ENCODE assay signal across 22 cellular contexts in the genomic region with DNA sequence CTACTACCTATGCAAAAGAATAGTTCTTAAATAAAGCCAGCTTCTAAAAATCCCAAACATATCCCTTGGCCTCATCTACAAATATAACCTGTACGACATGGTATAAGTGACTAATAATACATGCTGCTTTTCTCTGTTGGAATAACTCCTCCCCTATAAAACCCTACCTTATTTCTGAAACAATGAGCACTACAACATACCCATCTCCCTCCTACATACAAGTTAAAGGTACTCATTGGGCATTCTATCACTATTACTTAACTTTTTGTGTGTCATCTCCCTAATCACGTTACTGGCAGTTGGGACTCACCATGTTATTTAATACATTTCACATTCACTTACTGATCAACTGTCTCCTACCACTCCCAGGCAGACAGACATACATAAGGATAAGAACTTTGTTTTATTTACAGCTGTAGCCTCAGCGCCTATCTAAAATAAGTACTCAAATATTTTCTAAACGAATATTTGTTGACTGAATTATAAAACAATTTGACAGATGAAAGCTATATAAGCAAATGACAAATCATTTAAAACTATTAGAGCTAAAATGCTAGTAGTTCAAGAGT. TPM values are rescaled to one million over a fixed set of nuclear protein-coding genes. Genes with fewer than 3 reads are reported as not detected.
A peak's percentile ranks its signal among the peaks of the same experiment; 100 is the strongest.
DNase-seq lines count a peak whose midpoint lies in the region; FAIRE-seq and TF ChIP-seq lines count a peak whose summit lies in the region.
"Had no signal": no experiment of that assay in that cellular context is flagged by ENCODE, and none has a peak within 500 bp of the region (broad histone marks: within the 10 kb centered on the region; RNA-seq: fewer than 3 reads in every experiment).

No MANE protein-coding gene starts in this region.

- H3K9ac ChIP-seq in mammary epithelial cell (ENCODE audit: insufficient read depth, low read length) (no peak overlapping the region), keratinocyte (ENCODE audit: control insufficient read depth, extremely low read depth, insufficient read depth, low read length) (no peak overlapping the region), smooth muscle cell (ENCODE audit: low read depth) (no peak overlapping the region), SK-N-SH (no peak overlapping the region)

- no peaks in the 10 kb centered on the region for H4K20me1 ChIP-seq in mammary epithelial cell (ENCODE audit: insufficient read depth, low read length)
- no peaks in the 10 kb centered on the region for H4K20me1 ChIP-seq in keratinocyte (ENCODE audit: control insufficient read depth, extremely low read depth, insufficient read depth, low read length)
- peaks cover 71% of the 10 kb centered on the region for H4K20me1 ChIP-seq in smooth muscle cell (ENCODE audit: low read depth)
- H4K20me1 ChIP-seq in SK-N-SH (ENCODE audit: insufficient read depth) = peaks cover 23% of the 10 kb centered on the region; the same call in 1 of the 2 replicates

- H3F3A ChIP-seq in smooth muscle cell (ENCODE audit: low read depth) (no peaks in the 10 kb centered on the region), SK-N-SH (replicated peaks; ENCODE audit: insufficient read depth) (peaks cover 6% of the 10 kb centered on the region)

- TF ChIP-seq CTCF in mammary epithelial cell (conservative IDR thresholded peaks at IDR 0.05 in 1 of 2, IDR thresholded peaks at IDR 0.05 in 1 of 2; ENCODE audit: extremely low read depth in 1 of 2, insufficient read depth in 1 of 2, low read depth in 1 of 2, low read length in 2 of 2) = no peak
- no peak for TF ChIP-seq CTCF in breast epithelium (IDR thresholded peaks at IDR 0.05)
- TF ChIP-seq CTCF in keratinocyte (optimal IDR thresholded peaks at IDR 0.05 in 1 of 3, IDR thresholded peaks at IDR 0.05 in 1 of 3, conservative IDR thresholded peaks at IDR 0.05 in 1 of 3; ENCODE audit: extremely low read depth in 1 of 3, insufficient read depth in 2 of 3, low read length in 3 of 3) = no peak
- TF ChIP-seq CTCF in smooth muscle cell (IDR thresholded peaks at IDR 0.05; ENCODE audit: borderline replicate concordance, insufficient read depth, poor library complexity, severe bottlenecking) = no peak
- TF ChIP-seq CTCF in CD14-positive monocyte (IDR thresholded peaks at IDR 0.05) = no peak
- TF ChIP-seq CTCF in SK-N-SH (IDR thresholded peaks at IDR 0.05) = no peak

- H2AFZ ChIP-seq in mammary epithelial cell (ENCODE audit: low read depth, low read length) = no peak overlapping the region
- no peak overlapping the region for H2AFZ ChIP-seq in keratinocyte (ENCODE audit: control insufficient read depth, low read length)
- no peak overlapping the region for H2AFZ ChIP-seq in smooth muscle cell (ENCODE audit: low read depth)
- H2AFZ ChIP-seq in SK-N-SH (ENCODE audit: low read depth) = no peak overlapping the region

- H3K27me3 ChIP-seq in mammary epithelial cell (ENCODE audit: insufficient read depth, low read length) (no peaks in the 10 kb centered on the region), breast epithelium (no peaks in the 10 kb centered on the region), keratinocyte (ENCODE audit: control insufficient read depth, extremely low read depth, insufficient read depth, low read length) (no peaks in the 10 kb centered on the region), smooth muscle cell (ENCODE audit: low read depth) (no peaks in the 10 kb centered on the region), SK-N-SH (ENCODE audit: insufficient read depth) (no peaks in the 10 kb centered on the region)

- TF ChIP-seq EP300 in SK-N-SH (IDR thresholded peaks at IDR 0.05; ENCODE audit: borderline replicate concordance in 1 of 2, low read depth in 1 of 2, low read length in 1 of 2) = no peak

- peaks cover 11% of the 10 kb centered on the region for H3K4me1 ChIP-seq in mammary epithelial cell (ENCODE audit: insufficient read depth, low read length)
- H3K4me1 ChIP-seq in breast epithelium = peaks cover 0 to 5% of the 10 kb centered on the region in 2 donors
- H3K4me1 ChIP-seq in keratinocyte (ENCODE audit: control insufficient read depth, extremely low read depth, insufficient read depth, low read length) = peaks cover 10% of the 10 kb centered on the region
- peaks cover 16% of the 10 kb centered on the region for H3K4me1 ChIP-seq in smooth muscle cell (ENCODE audit: low read depth)
- H3K4me1 ChIP-seq in SK-N-SH (ENCODE audit: control insufficient read depth in 1 of 2, insufficient read depth in 2 of 2, low read depth in 1 of 2, low read length in 1 of 2) = peaks cover 5 to 6% of the 10 kb centered on the region in 2 experiments; a peak in 2 of 4 replicates

- H3K36me3 ChIP-seq in mammary epithelial cell (ENCODE audit: insufficient read depth, low read length) (peaks cover 28% of the 10 kb centered on the region), breast epithelium (peaks cover 4% of the 10 kb centered on the region), keratinocyte (ENCODE audit: control insufficient read depth in 2 of 2, extremely low read depth in 1 of 2, insufficient read depth in 2 of 2, low read length in 2 of 2) (peaks cover 12 to 23% of the 10 kb centered on the region in 2 experiments), smooth muscle cell (ENCODE audit: low read depth) (peaks cover 26% of the 10 kb centered on the region), SK-N-SH (replicated peaks in 1 of 2; ENCODE audit: control insufficient read depth in 1 of 2, insufficient read depth in 2 of 2, low read length in 1 of 2) (peaks cover 53 to 56% of the 10 kb centered on the region in 2 experiments)

- H3K79me2 ChIP-seq in mammary epithelial cell (ENCODE audit: insufficient read depth, low read length) = peaks cover 76% of the 10 kb centered on the region
- peaks cover 53% of the 10 kb centered on the region for H3K79me2 ChIP-seq in keratinocyte (ENCODE audit: control insufficient read depth, insufficient read depth, low read length)
- peaks cover 61% of the 10 kb centered on the region for H3K79me2 ChIP-seq in smooth muscle cell (ENCODE audit: low read depth)
- H3K79me2 ChIP-seq in SK-N-SH (ENCODE audit: insufficient read depth) = peaks cover 66% of the 10 kb centered on the region

- in situ Hi-C loops in mammary epithelial cell (cut with MboI; ENCODE audit: low sequenced_read_pairs in 2 of 2) = no loop called here

- H3K9me2 ChIP-seq in SK-N-SH = no peaks in the 10 kb centered on the region

- H3K9me3 Mint-ChIP-seq in activated T-helper 1 cell treated with anti-CD3 and anti-CD28 coated beads, Interleukin-12 subunit alpha, Interleukin-12 subunit beta, Interleukin-2, Interleukin-4 antibody, amounts not matched to agents 30 ng/mL and 10 ng/mL and 1 ng/mL, durations not matched to agents 14 hours and 24 hours and 36 hours = peaks cover 3% of the 10 kb centered on the region
- peaks cover 0 to 1% (median 0%) of the 10 kb centered on the region in 7 donors for H3K9me3 Mint-ChIP-seq in CD14-positive monocyte

- no peaks in the 10 kb centered on the region for H3K9me3 ChIP-seq in mammary epithelial cell (replicated peaks; ENCODE audit: insufficient read depth, low read length)
- H3K9me3 ChIP-seq in breast epithelium = no peaks in the 10 kb centered on the region
- H3K9me3 ChIP-seq in keratinocyte (ENCODE audit: control insufficient read depth, low read depth, low read length) = no peaks in the 10 kb centered on the region
- no peaks in the 10 kb centered on the region for H3K9me3 ChIP-seq in smooth muscle cell (replicated peaks; ENCODE audit: low read depth)
- H3K9me3 ChIP-seq in SK-N-SH = no peaks in the 10 kb centered on the region

- H3K27me3 Mint-ChIP-seq in activated T-helper 1 cell treated with anti-CD3 and anti-CD28 coated beads, Interleukin-12 subunit alpha, Interleukin-12 subunit beta, Interleukin-2, Interleukin-4 antibody, amounts not matched to agents 30 ng/mL and 10 ng/mL and 1 ng/mL, durations not matched to agents 14 hours and 24 hours and 36 hours (ENCODE audit: insufficient read depth) = no peaks in the 10 kb centered on the region
- no peaks in the 10 kb centered on the region for H3K27me3 Mint-ChIP-seq in CD14-positive monocyte (ENCODE audit: low read depth in 3 of 3)

- H3K27ac Mint-ChIP-seq in activated T-helper 1 cell treated with anti-CD3 and anti-CD28 coated beads, Interleukin-12 subunit alpha, Interleukin-12 subunit beta, Interleukin-2, Interleukin-4 antibody, amounts not matched to agents 30 ng/mL and 10 ng/mL and 1 ng/mL, durations not matched to agents 14 hours and 24 hours and 36 hours = peak overlapping the region; percentile 7
- H3K27ac Mint-ChIP-seq in CD14-positive monocyte = peak overlapping the region in 2 of 7 donors; percentile 2 to 9

- no peaks in the 10 kb centered on the region for H3K9me1 ChIP-seq in keratinocyte (ENCODE audit: control insufficient read depth, extremely low read depth, insufficient read depth, low read length)

- dilution Hi-C loops in mammary epithelial cell (cut with HindIII; ENCODE audit: low sequenced_read_pairs) = no loop called here
- dilution Hi-C loops in keratinocyte (cut with MboI; ENCODE audit: extremely low pct_ligation_motif_present, low sequenced_read_pairs) = no loop called here

- no peak for TF ChIP-seq POLR2A in breast epithelium (IDR thresholded peaks at IDR 0.05)

- H3K4me3 ChIP-seq in mammary epithelial cell (replicated peaks in 1 of 3; ENCODE audit: insufficient read depth in 1 of 3, low read depth in 2 of 3, low read length in 3 of 3) (no peak overlapping the region), breast epithelium (no peak overlapping the region), keratinocyte (ENCODE audit: control insufficient read depth in 2 of 3, extremely low read depth in 1 of 3, insufficient read depth in 2 of 3, low read depth in 1 of 3, low read length in 3 of 3) (no peak overlapping the region), smooth muscle cell (no peak overlapping the region), SK-N-SH (ENCODE audit: low read depth in 2 of 2, low read length in 1 of 2) (no peak overlapping the region)
- H3K4me3 ChIP-seq: HAP-1 had no signal

- no peak overlapping the region for H3K4me2 ChIP-seq in mammary epithelial cell (ENCODE audit: insufficient read depth, low read depth, low read length)
- H3K4me2 ChIP-seq in keratinocyte (ENCODE audit: control insufficient read depth, extremely low read depth, insufficient read depth, low read depth, low read length) = no peak overlapping the region
- H3K4me2 ChIP-seq in smooth muscle cell = no peak overlapping the region
- no peak overlapping the region for H3K4me2 ChIP-seq in SK-N-SH

- WGBS in mammary epithelial cell (ENCODE audit: low coverage, missing lambda C conversion rate) = 78% methylated on average over 4 of the region's 4 CpGs
- WGBS in smooth muscle cell (ENCODE audit: low lambda C conversion rate) = 94% methylated on average over 4 of the region's 4 CpGs
- WGBS in SK-N-SH (ENCODE audit: low lambda C conversion rate) = 91% methylated on average over 4 of the region's 4 CpGs

- peaks cover 47% of the 10 kb centered on the region for H3K36me3 Mint-ChIP-seq in activated T-helper 1 cell treated with anti-CD3 and anti-CD28 coated beads, Interleukin-12 subunit alpha, Interleukin-12 subunit beta, Interleukin-2, Interleukin-4 antibody, amounts not matched to agents 30 ng/mL and 10 ng/mL and 1 ng/mL, durations not matched to agents 14 hours and 24 hours and 36 hours (ENCODE audit: low read depth)
- peaks cover 44 to 53% of the 10 kb centered on the region in 2 donors for H3K36me3 Mint-ChIP-seq in CD14-positive monocyte

- POLR2A ChIA-PET in SK-N-SH (lab: Yijun Ruan, JAX) = interaction anchor here (0.5 to 0.9 kb wide), 2 partner anchors 30 to 195 kb away, joined by 3 to 5 read pairs; no protein-coding TSS in a partner anchor

- H3K4me3 Mint-ChIP-seq in activated T-helper 1 cell treated with anti-CD3 and anti-CD28 coated beads, Interleukin-12 subunit alpha, Interleukin-12 subunit beta, Interleukin-2, Interleukin-4 antibody, amounts not matched to agents 30 ng/mL and 10 ng/mL and 1 ng/mL, durations not matched to agents 14 hours and 24 hours and 36 hours = no peak overlapping the region
- H3K4me3 Mint-ChIP-seq in CD14-positive monocyte = no peak overlapping the region

- H3K4me1 Mint-ChIP-seq in activated T-helper 1 cell treated with anti-CD3 and anti-CD28 coated beads, Interleukin-12 subunit alpha, Interleukin-12 subunit beta, Interleukin-2, Interleukin-4 antibody, amounts not matched to agents 30 ng/mL and 10 ng/mL and 1 ng/mL, durations not matched to agents 14 hours and 24 hours and 36 hours (ENCODE audit: low read depth) = peaks cover 56% of the 10 kb centered on the region
- peaks cover 33% of the 10 kb centered on the region for H3K4me1 Mint-ChIP-seq in CD14-positive monocyte

- DNase-seq in mammary epithelial cell (peak; percentile 30), breast epithelium (ENCODE audit: low spot score in 2 of 2) (no peak), keratinocyte (ENCODE audit: low read depth, low spot score) (no peak), smooth muscle cell (lab: John Stamatoyannopoulos, UW; ENCODE audit: unreplicated experiment) (no peak), CD14-positive monocyte (ENCODE audit: low spot score) (no peak), GM19240 (ENCODE audit: insufficient read length, low spot score) (no peak), SK-N-SH (no peak)
- DNase-seq in activated T-helper 1 cell treated with anti-CD3 and anti-CD28 coated beads, Interleukin-12 subunit alpha, Interleukin-12 subunit beta, Interleukin-2, Interleukin-4 antibody, amounts not matched to agents 30 ng/mL and 10 ng/mL and 1 ng/mL, durations not matched to agents 14 hours and 24 hours and 36 hours (ENCODE audit: low spot score) = no peak
- DNase-seq: Calu3, DMS53, NCI-H1436, NCI-H2029, NCI-H2171 treated with DMSO at 0.1 percent for 48 hours, NCI-H446 treated with DMSO at 0.1 percent for 48 hours, NCI-H748 treated with DMSO at 0.1 percent for 48 hours, OCI-M1, RPMI8226 had no signal

- H3K27ac ChIP-seq in mammary epithelial cell (ENCODE audit: insufficient read depth, low read depth, low read length) (no peak overlapping the region), breast epithelium (no peak overlapping the region), keratinocyte (ENCODE audit: control insufficient read depth, insufficient read depth, low read length) (peak overlapping the region; percentile 19), smooth muscle cell (ENCODE audit: low read depth) (peak overlapping the region; percentile 53), SK-N-SH (ENCODE audit: low read depth in 2 of 2, low read length in 1 of 2) (no peak overlapping the region)
- H3K27ac ChIP-seq: C4-2B, HL-60 had no signal

- TF ChIP-seq RAD21 in SK-N-SH (IDR thresholded peaks at IDR 0.05; ENCODE audit: low read length) = no peak

- intact Hi-C loops in mammary epithelial cell (cut with micrococcal nuclease) (no loop called here), breast epithelium (cut with DNase I; ENCODE audit: low total_unique reads) (no loop called here), CD14-positive monocyte (cut with micrococcal nuclease) (loop anchor here in 1 of 2 donors (10.0 kb wide), 1 partner anchor 932 kb away; the partner anchor contains the start of gene RUFY1)
- intact Hi-C loops in activated T-helper 1 cell treated with anti-CD3 and anti-CD28 coated beads, Interleukin-12 subunit alpha, Interleukin-12 subunit beta, Interleukin-2, Interleukin-4 antibody, amounts not matched to agents 30 ng/mL and 10 ng/mL and 1 ng/mL, durations not matched to agents 14 hours and 24 hours and 36 hours (cut with micrococcal nuclease) = loop anchor here (10.0 kb wide), 3 partner anchors 1072 to 1192 kb away; partner anchors contain the start of genes CANX and MAML1

- no peak for FAIRE-seq in keratinocyte (lab: Jason Lieb, UNC)
- FAIRE-seq: A204.1, HTR-8/SVneo had no signal

- BruUV-seq in mammary epithelial cell (replicated peaks; lab: Mats Ljungman, UMichigan) = no TSS peak

- CTCF ChIA-PET in mammary epithelial cell (lab: Charles Lee; ENCODE audit: low non-redundant PET) (no interaction called here), SK-N-SH (lab: Yijun Ruan, JAX) (interaction anchor here (1.0 to 4.2 kb wide), 5 partner anchors 33 to 388 kb away, joined by 3 to 16 read pairs (median 6); partner anchors contain the start of genes COL23A1 and ZNF354A)

RNA-seq across cellular contexts. Expression of gene CLK4, which starts 4.1 kb away (rescaled TPM):
- 10 to 100 TPM; 17.5 to 31.7 TPM for total RNA-seq in mammary epithelial cell
- 7.4 TPM for polyA plus RNA-seq in mammary epithelial cell
- polyA minus RNA-seq in mammary epithelial cell = 7.1 TPM
- 10 to 100 TPM; 39.0 to 73.2 (median 43.3) TPM for total RNA-seq in breast epithelium
- total RNA-seq in activated T-helper 1 cell treated with anti-CD3 and anti-CD28 coated beads, Interleukin-12 subunit alpha, Interleukin-12 subunit beta, Interleukin-2, Interleukin-4 antibody, amounts not matched to agents 30 ng/mL and 10 ng/mL and 1 ng/mL, durations not matched to agents 14 hours and 24 hours and 36 hours = 27.5 and 28.6 TPM in 2 replicates
- polyA plus RNA-seq in keratinocyte = 10.7 to 17.3 TPM (median 11.6 TPM) in 3 replicates
- polyA plus RNA-seq in keratinocyte (2011; ENCODE audit: low read depth) = 23.6 TPM
- polyA plus RNA-seq in keratinocyte (2011; cell fraction: cytosol; rRNA removed) = 3.2 and 6.5 TPM in 2 replicates
- 27.0 and 40.9 TPM in 2 replicates for polyA plus RNA-seq in keratinocyte (2011; cell fraction: nucleus; rRNA removed)
- polyA plus RNA-seq in keratinocyte (2012; ENCODE audit: low replicate concordance) = 8.8 and 17.5 TPM in 2 replicates
- 2.7 to 25.6 TPM (median 10.2 TPM) in 3 replicates for polyA minus RNA-seq in keratinocyte
- polyA minus RNA-seq in keratinocyte (2011; cell fraction: cytosol; rRNA and poly(A)+ RNA removed) = 1.5 TPM
- 13.1 and 19.1 TPM in 2 replicates for polyA minus RNA-seq in keratinocyte (2011; cell fraction: nucleus; rRNA and poly(A)+ RNA removed)
- total RNA-seq in smooth muscle cell = 21.9 and 25.7 TPM in 2 replicates
- polyA plus RNA-seq in smooth muscle cell = 8.9 and 10.3 TPM in 2 replicates
- polyA plus RNA-seq in CD14-positive monocyte = 1 to 10 TPM; 3.0 to 4.9 TPM
- polyA plus RNA-seq in SK-N-SH (2012; rRNA removed) = 7.5 and 10.1 TPM in 2 replicates
- polyA plus RNA-seq in SK-N-SH (2012; cell fraction: cytosol; rRNA removed) = 4.6 and 5.3 TPM in 2 replicates
- polyA plus RNA-seq in SK-N-SH (2012; cell fraction: nucleus; rRNA removed) = 19.8 and 43.7 TPM in 2 replicates

RNA-seq across cellular contexts. Expression of gene COL23A1, which starts 32.6 kb away (rescaled TPM):
- total RNA-seq in mammary epithelial cell (under 1 TPM; 0.33 to 0.54 TPM), breast epithelium (1 to 10 TPM in 2 of 3 donors, under 1 TPM in 1; 0.32 to 3.3 (median 2.6) TPM), smooth muscle cell (5.3 and 8.1 TPM in 2 replicates)
- polyA plus RNA-seq in mammary epithelial cell (0.02 TPM), keratinocyte (0.05 TPM in 1 of 3 replicates, not detected in the others), smooth muscle cell (24.0 and 27.4 TPM in 2 replicates), CD14-positive monocyte (under 1 TPM in 1 of 2 donors, not detected in 1; 0.11 TPM), SK-N-SH (2012; rRNA removed) (0.03 and 0.10 TPM in 2 replicates)
- polyA minus RNA-seq in mammary epithelial cell (not detected), keratinocyte (0.07 TPM in 1 of 3 replicates, not detected in the others)
- not detected in 2 replicates for total RNA-seq in activated T-helper 1 cell treated with anti-CD3 and anti-CD28 coated beads, Interleukin-12 subunit alpha, Interleukin-12 subunit beta, Interleukin-2, Interleukin-4 antibody, amounts not matched to agents 30 ng/mL and 10 ng/mL and 1 ng/mL, durations not matched to agents 14 hours and 24 hours and 36 hours
- not detected for polyA plus RNA-seq in keratinocyte (2011; ENCODE audit: low read depth)
- not detected in 2 replicates for polyA plus RNA-seq in keratinocyte (2011; cell fraction: cytosol; rRNA removed)
- polyA plus RNA-seq in keratinocyte (2011; cell fraction: nucleus; rRNA removed) = 0.15 and 0.21 TPM in 2 replicates
- 0.03 and 0.21 TPM in 2 replicates for polyA plus RNA-seq in keratinocyte (2012; ENCODE audit: low replicate concordance)
- not detected for polyA minus RNA-seq in keratinocyte (2011; cell fraction: cytosol; rRNA and poly(A)+ RNA removed)
- polyA minus RNA-seq in keratinocyte (2011; cell fraction: nucleus; rRNA and poly(A)+ RNA removed) = 0.16 and 0.21 TPM in 2 replicates
- 0.05 and 0.08 TPM in 2 replicates for polyA plus RNA-seq in SK-N-SH (2012; cell fraction: cytosol; rRNA removed)
- polyA plus RNA-seq in SK-N-SH (2012; cell fraction: nucleus; rRNA removed) = 0.05 and 0.14 TPM in 2 replicates
- total RNA-seq: Calu3 had no signal

Comparison
In these comparisons a context has a peak if more than half of its experiments do, and no peak if none do; other contexts are left out.
1. H3K27ac ChIP-seq: peak in keratinocyte (single experiment) and smooth muscle cell (single experiment); none in mammary epithelial cell (single experiment), breast epithelium (0 of 2) and SK-N-SH (0 of 2).
2. RNA of gene COL23A1, which starts 32.6 kb away (polyA plus RNA-seq): 24.0 to 27.4 TPM in smooth muscle cell; 0.11 TPM in CD14-positive monocyte, 0.03 to 0.14 TPM in SK-N-SH, 0.02 TPM in mammary epithelial cell (single experiment) and 0.03 to 0.21 TPM in keratinocyte; every median in the first group is over 10 times any median in the second.